In the genomic region with DNA sequence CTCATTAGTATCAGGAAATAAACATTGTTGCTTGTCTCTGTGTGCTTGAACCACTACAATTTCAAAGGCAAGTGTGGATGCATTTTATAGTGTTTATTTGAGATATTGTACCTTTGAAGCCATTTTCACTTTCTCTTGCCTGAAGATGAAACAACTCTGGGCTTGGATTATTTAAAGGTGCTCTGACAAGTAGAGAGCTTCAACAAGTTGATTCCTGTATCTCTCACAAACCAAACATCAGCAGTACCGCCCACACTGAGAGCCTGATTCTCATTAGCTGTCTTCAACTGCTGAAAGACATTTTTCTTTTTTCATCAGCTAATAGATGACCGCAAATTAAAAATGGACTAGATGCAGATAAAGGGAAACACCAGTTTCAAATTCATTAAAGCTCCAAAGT, we compare ENCODE assay signal across 24 cellular contexts. TPM values are rescaled to one million over a fixed set of nuclear protein-coding genes. Genes with fewer than 3 reads are reported as not detected.
"Had no signal": no experiment of that assay in that cellular context is flagged by ENCODE, and none has a peak within 500 bp of the region (broad histone marks: within the 10 kb centered on the region; RNA-seq: fewer than 3 reads in every experiment).

No MANE protein-coding gene starts in this region.

- H3K27ac ChIP-seq: esophagus muscularis mucosa, gastroesophageal sphincter, right lobe of liver, tibial nerve, VCaP had no signal

- H3K4me3 ChIP-seq: esophagus muscularis mucosa, gastroesophageal sphincter, right lobe of liver, tibial nerve had no signal

- H3K27me3 ChIP-seq: right lobe of liver, tibial nerve had no signal

- H3K36me3 Mint-ChIP-seq: stimulated activated effector memory CD8-positive, alpha-beta T cell treated with anti-CD3 and anti-CD28 coated beads, Interleukin-12 subunit alpha, Interleukin-12 subunit beta, amount 100 ng/mL, for 72 hours had no signal

- ATAC-seq: activated CD4-positive, CD25-positive, alpha-beta regulatory T cell treated with anti-CD3 and anti-CD28 coated beads, Interleukin-2, amount 50 U/mL, for 24 hours; activated CD8-positive, alpha-beta T cell treated with anti-CD3 and anti-CD28 coated beads for 36 hours; gastroesophageal sphincter; left colon; right lobe of liver; stimulated activated effector memory CD8-positive, alpha-beta T cell treated with anti-CD3 and anti-CD28 coated beads, Interleukin-12 subunit alpha, Interleukin-12 subunit beta, amount 100 ng/mL, for 72 hours; stimulated activated naive CD8-positive, alpha-beta T cell treated with anti-CD3 and anti-CD28 coated beads, Interleukin-15, amount 100 ng/mL, for 72 hours had no signal

- H3K4me1 Mint-ChIP-seq: nephron progenitor cell; stimulated activated effector memory CD8-positive, alpha-beta T cell treated with anti-CD3 and anti-CD28 coated beads, Interleukin-12 subunit alpha, Interleukin-12 subunit beta, amount 100 ng/mL, for 72 hours; stimulated activated naive CD8-positive, alpha-beta T cell treated with anti-CD3 and anti-CD28 coated beads, Interleukin-15, amount 100 ng/mL, for 72 hours had no signal

- H3K4me3 Mint-ChIP-seq: activated CD4-positive, alpha-beta T cell treated with anti-CD3 and anti-CD28 coated beads, Interleukin-2, amount 10 ng/mL, durations not matched to agents 7 days and 5 days; activated CD8-positive, alpha-beta T cell treated with anti-CD3 and anti-CD28 coated beads for 36 hours; activated T-helper 1 cell treated with anti-CD3 and anti-CD28 coated beads, Interleukin-12 subunit alpha, Interleukin-12 subunit beta, Interleukin-2, Interleukin-4 antibody, amounts not matched to agents 30 ng/mL and 10 ng/mL and 1 ng/mL, durations not matched to agents 14 hours and 24 hours and 36 hours; nephron progenitor cell; stimulated activated effector memory CD8-positive, alpha-beta T cell treated with anti-CD3 and anti-CD28 coated beads, Interleukin-12 subunit alpha, Interleukin-12 subunit beta, amount 100 ng/mL, for 72 hours; stimulated activated naive CD8-positive, alpha-beta T cell treated with anti-CD3 and anti-CD28 coated beads, Interleukin-15, amount 100 ng/mL, for 72 hours; T-helper 2 cell treated with Interferon-gamma antibody and Interleukin-4, amounts not matched to agents 5 μg/mL and 100 μg/mL, for 36 hours had no signal

- H3K27me3 Mint-ChIP-seq: activated CD4-positive, alpha-beta T cell treated with anti-CD3 and anti-CD28 coated beads, Interleukin-2, amount 10 ng/mL, durations not matched to agents 7 days and 5 days; activated CD8-positive, alpha-beta T cell treated with anti-CD3 and anti-CD28 coated beads for 36 hours had no signal

- H3K9me3 ChIP-seq: esophagus muscularis mucosa, gastroesophageal sphincter, right lobe of liver, tibial nerve had no signal

- DNase-seq: activated CD4-positive, alpha-beta T cell treated with anti-CD3 and anti-CD28 coated beads, Interleukin-2, amount 10 ng/mL, durations not matched to agents 7 days and 5 days; activated CD8-positive, alpha-beta T cell treated with anti-CD3 and anti-CD28 coated beads for 36 hours; activated gamma-delta T cell; amygdala; dermis blood vessel endothelial cell; effector CD8-positive, alpha-beta T cell; head of caudate nucleus; left colon; mesenchymal stem cell; nephron progenitor cell; occipital lobe; right lobe of liver; small intestine; stimulated activated CD4-positive, alpha-beta T cell treated with anti-CD3 and anti-CD28 coated beads, Interleukin-2, amount 100 ng/mL, for 24 hours; stimulated activated naive CD8-positive, alpha-beta T cell treated with anti-CD3 and anti-CD28 coated beads, Interleukin-15, amount 100 ng/mL, for 72 hours had no signal

- H3K27ac Mint-ChIP-seq: activated CD4-positive, alpha-beta T cell treated with anti-CD3 and anti-CD28 coated beads, Interleukin-2, amount 10 ng/mL, durations not matched to agents 7 days and 5 days; activated CD8-positive, alpha-beta T cell treated with anti-CD3 and anti-CD28 coated beads for 36 hours; activated T-helper 1 cell treated with anti-CD3 and anti-CD28 coated beads, Interleukin-12 subunit alpha, Interleukin-12 subunit beta, Interleukin-2, Interleukin-4 antibody, amounts not matched to agents 30 ng/mL and 10 ng/mL and 1 ng/mL, durations not matched to agents 14 hours and 24 hours and 36 hours; stimulated activated effector memory CD8-positive, alpha-beta T cell treated with anti-CD3 and anti-CD28 coated beads, Interleukin-12 subunit alpha, Interleukin-12 subunit beta, amount 100 ng/mL, for 72 hours; T-helper 2 cell treated with Interferon-gamma antibody and Interleukin-4, amounts not matched to agents 5 μg/mL and 100 μg/mL, for 36 hours had no signal

- H3K36me3 ChIP-seq: esophagus muscularis mucosa, gastroesophageal sphincter, right lobe of liver, tibial nerve had no signal

- H3K9me3 Mint-ChIP-seq: activated CD4-positive, alpha-beta T cell treated with anti-CD3 and anti-CD28 coated beads, Interleukin-2, amount 10 ng/mL, durations not matched to agents 7 days and 5 days; activated CD8-positive, alpha-beta T cell treated with anti-CD3 and anti-CD28 coated beads for 36 hours; activated T-helper 1 cell treated with anti-CD3 and anti-CD28 coated beads, Interleukin-12 subunit alpha, Interleukin-12 subunit beta, Interleukin-2, Interleukin-4 antibody, amounts not matched to agents 30 ng/mL and 10 ng/mL and 1 ng/mL, durations not matched to agents 14 hours and 24 hours and 36 hours; nephron progenitor cell; stimulated activated effector memory CD8-positive, alpha-beta T cell treated with anti-CD3 and anti-CD28 coated beads, Interleukin-12 subunit alpha, Interleukin-12 subunit beta, amount 100 ng/mL, for 72 hours; stimulated activated naive CD8-positive, alpha-beta T cell treated with anti-CD3 and anti-CD28 coated beads, Interleukin-15, amount 100 ng/mL, for 72 hours; T-helper 2 cell treated with Interferon-gamma antibody and Interleukin-4, amounts not matched to agents 5 μg/mL and 100 μg/mL, for 36 hours had no signal

RNA-seq across cellular contexts. Expression of a gene that starts 0.8 kb away (rescaled TPM):
- total RNA-seq: activated CD8-positive, alpha-beta T cell treated with anti-CD3 and anti-CD28 coated beads for 36 hours; dermis blood vessel endothelial cell; left colon; myocyte; right lobe of liver had no signal
